28 cellular contexts compared by ENCODE assay signal in the genomic region with DNA sequence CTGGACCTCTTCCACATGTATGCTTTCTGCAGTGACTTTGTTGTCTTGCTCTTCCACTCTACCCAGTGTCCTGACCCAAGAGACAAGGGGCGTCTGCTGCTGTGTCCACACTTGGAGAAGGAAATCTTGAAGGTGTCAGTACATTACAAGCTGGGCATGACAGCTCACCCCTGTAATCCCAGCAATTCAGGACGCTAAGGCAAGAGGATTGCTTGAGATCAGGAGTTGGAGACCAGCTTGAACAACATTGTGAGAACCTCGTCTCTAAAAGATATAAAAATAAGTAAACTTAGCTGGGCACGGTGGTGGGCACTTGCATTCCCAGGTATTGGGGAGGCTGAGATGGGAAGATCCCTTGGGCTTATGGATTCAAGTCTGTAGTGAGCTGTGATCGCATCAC.
"Had no signal": no experiment of that assay in that cellular context is flagged by ENCODE, and none has a peak within 500 bp of the region (broad histone marks: within the 10 kb centered on the region; RNA-seq: fewer than 3 reads in every experiment).

No MANE protein-coding gene starts in this region.

- H3K9me3 ChIP-seq: ovary, psoas muscle, right lobe of liver, sigmoid colon, thoracic aorta, thyroid gland, tibial nerve, upper lobe of left lung, vagina had no signal

- H3K27me3 ChIP-seq: ovary, right lobe of liver, thyroid gland, upper lobe of left lung, vagina had no signal

- H3K4me3 Mint-ChIP-seq: naive thymus-derived CD4-positive, alpha-beta T cell; natural killer cell; nephron; neural progenitor cell; stimulated activated memory B cell treated with anti-CD40 and anti-IgM and Interleukin-4, amounts not matched to agents 10 μg/mL and 1 μg/mL and 100 μg/mL, for 72 hours; stimulated activated naive CD8-positive, alpha-beta T cell treated with anti-CD3 and anti-CD28 coated beads, Interleukin-15, amount 100 ng/mL, for 72 hours had no signal

- H3K27me3 Mint-ChIP-seq: stimulated activated memory B cell treated with anti-CD40 and anti-IgM and Interleukin-4, amounts not matched to agents 10 μg/mL and 1 μg/mL and 100 μg/mL, for 72 hours had no signal

- H3K36me3 ChIP-seq: neural progenitor cell, ovary, right lobe of liver, sigmoid colon, thoracic aorta, thyroid gland, tibial nerve, upper lobe of left lung, vagina had no signal

- H3K27ac ChIP-seq: neural progenitor cell, ovary, parathyroid adenoma, psoas muscle, right lobe of liver, sigmoid colon, thoracic aorta, thyroid gland, tibial nerve, upper lobe of left lung, vagina had no signal

- H3K4me3 ChIP-seq: neural progenitor cell, ovary, psoas muscle, right lobe of liver, sigmoid colon, thoracic aorta, thyroid gland, tibial nerve, upper lobe of left lung, vagina had no signal

- DNase-seq: naive thymus-derived CD4-positive, alpha-beta T cell; natural killer cell; occipital lobe; ovary; posterior cingulate gyrus; psoas muscle; right cardiac atrium; right lobe of liver; sigmoid colon; small intestine; stimulated activated CD4-positive, alpha-beta T cell treated with anti-CD3 and anti-CD28 coated beads, Interleukin-15, amount 100 ng/mL, for 24 hours; stimulated activated CD4-positive, alpha-beta T cell treated with anti-CD3 and anti-CD28 coated beads, Interleukin-2, amount 100 ng/mL, for 24 hours; stimulated activated CD4-positive, alpha-beta T cell treated with anti-CD3 and anti-CD28 coated beads, Interleukin-2, amount 100 ng/mL, for 48 hours; stimulated activated CD4-positive, alpha-beta T cell treated with anti-CD3 and anti-CD28 coated beads, Interleukin-4, amount 100 ng/mL, for 24 hours; stimulated activated naive CD4-positive, alpha-beta T cell; stimulated activated naive CD8-positive, alpha-beta T cell treated with anti-CD3 and anti-CD28 coated beads, Interleukin-15, amount 100 ng/mL, for 72 hours; stimulated activated naive CD8-positive, alpha-beta T cell treated with anti-CD3 and anti-CD28 coated beads, Interleukin-15, Interleukin-2, amounts not matched to agents 100 U/mL and 50 U/mL, for 24 hours; thyroid gland; trophoblast cell; upper lobe of left lung had no signal

- H3K9me3 Mint-ChIP-seq: natural killer cell had no signal

- H3K36me3 Mint-ChIP-seq: natural killer cell, neural progenitor cell had no signal

- H3K4me1 ChIP-seq: neural progenitor cell, parathyroid adenoma, psoas muscle, right lobe of liver, thyroid gland, vagina had no signal

- H3K27ac Mint-ChIP-seq: natural killer cell; nephron; neural progenitor cell; progenitor cell of endocrine pancreas; stimulated activated memory B cell treated with anti-CD40 and anti-IgM and Interleukin-4, amounts not matched to agents 10 μg/mL and 1 μg/mL and 100 μg/mL, for 72 hours; stimulated activated naive CD8-positive, alpha-beta T cell treated with anti-CD3 and anti-CD28 coated beads, Interleukin-15, amount 100 ng/mL, for 72 hours had no signal

- H3K4me1 Mint-ChIP-seq: nephron had no signal
